21 cellular contexts compared by ENCODE assay signal in the genomic region with DNA sequence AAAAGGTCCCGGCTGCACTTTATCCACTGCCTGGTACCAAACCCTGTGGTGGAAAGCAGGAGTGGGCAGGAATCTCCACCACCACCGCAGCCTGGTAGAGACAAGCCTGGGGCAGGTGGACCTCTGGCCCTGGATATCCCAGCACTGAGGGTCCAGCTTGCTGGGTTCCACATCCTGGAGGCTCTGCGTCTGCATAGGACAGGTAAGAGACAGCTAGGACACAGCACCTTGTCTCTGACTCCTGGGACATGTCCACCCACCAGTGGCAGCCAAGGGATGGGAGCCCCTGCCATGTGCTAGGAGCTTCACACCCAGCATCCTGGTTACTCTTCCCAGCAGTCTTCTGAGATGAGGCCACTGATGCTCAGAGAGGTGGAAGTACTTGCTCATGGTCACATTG.
DNase-seq lines count a peak whose midpoint lies in the region; FAIRE-seq and TF ChIP-seq lines count a peak whose summit lies in the region.
"Had no signal": no experiment of that assay in that cellular context is flagged by ENCODE, and none has a peak within 500 bp of the region (broad histone marks: within the 10 kb centered on the region; RNA-seq: fewer than 3 reads in every experiment).

No MANE protein-coding gene starts in this region.

- CTCF ChIA-PET in SK-N-SH (lab: Yijun Ruan, JAX): interaction anchor here (1.6 kb wide), 1 partner anchor 38 kb away, joined by 3 read pairs; no protein-coding TSS in a partner anchor

- no peak for TF ChIP-seq RAD21 in SK-N-SH (IDR thresholded peaks at IDR 0.05; ENCODE audit: low read length)

- DNase-seq in AG20443 (ENCODE audit: low spot score): peak; percentile 5
- peak; percentile 22 for DNase-seq in ecto neural progenitor cell (ENCODE audit: low spot score)
- peak; percentile 87 for DNase-seq in mesenteric fat pad (ENCODE audit: low spot score)
- DNase-seq in urothelium cell line (ENCODE audit: low spot score): no peak
- DNase-seq in SK-N-SH: no peak
- DNase-seq in midbrain (lab: John Stamatoyannopoulos, UW): no peak
- no peak for DNase-seq in erythroblast (lab: John Stamatoyannopoulos, UW)
- DNase-seq: 8988T; ACHN; C1 segment of cervical spinal cord; Calu3; CD4-positive, alpha-beta memory T cell; COR-L47; DMS53; DMS79 treated with DMSO at 0.1 percent for 48 hours; GF-D8; H9 had no signal

- no peaks in the 10 kb centered on the region for H3K27me3 ChIP-seq in SK-N-SH (ENCODE audit: insufficient read depth)

- no peaks in the 10 kb centered on the region for H3K9me2 ChIP-seq in SK-N-SH

- no peaks in the 10 kb centered on the region for H3F3A ChIP-seq in SK-N-SH (replicated peaks; ENCODE audit: insufficient read depth)

- WGBS in SK-N-SH (ENCODE audit: low lambda C conversion rate): 83% methylated on average over 1 of the region's 3 CpGs

- no peak overlapping the region for H2AFZ ChIP-seq in SK-N-SH (ENCODE audit: low read depth)
- H2AFZ ChIP-seq: GM23338 had no signal

- no peak for TF ChIP-seq CTCF in SK-N-SH (IDR thresholded peaks at IDR 0.05)

- POLR2A ChIA-PET in SK-N-SH (lab: Yijun Ruan, JAX): no interaction called here

- no peak overlapping the region for H3K4me3 ChIP-seq in SK-N-SH (ENCODE audit: low read depth in 2 of 2, low read length in 1 of 2)
- H3K4me3 ChIP-seq: A549, GM23338 had no signal

- TF ChIP-seq POLR2A in erythroblast (IDR thresholded peaks at IDR 0.05; ENCODE audit: low read length): no peak

- no peak for TF ChIP-seq EP300 in SK-N-SH (IDR thresholded peaks at IDR 0.05; ENCODE audit: borderline replicate concordance in 1 of 2, low read depth in 1 of 2, low read length in 1 of 2)

- no peaks in the 10 kb centered on the region for H3K4me1 ChIP-seq in SK-N-SH (ENCODE audit: control insufficient read depth in 1 of 2, insufficient read depth in 2 of 2, low read depth in 1 of 2, low read length in 1 of 2)
- H3K4me1 ChIP-seq: A549 had no signal

- H3K79me2 ChIP-seq in SK-N-SH (ENCODE audit: insufficient read depth): no peaks in the 10 kb centered on the region

- no peaks in the 10 kb centered on the region for H4K20me1 ChIP-seq in SK-N-SH (ENCODE audit: insufficient read depth)

- no peak overlapping the region for H3K4me2 ChIP-seq in SK-N-SH
- H3K4me2 ChIP-seq: A549, GM23338 had no signal

- peak; percentile 88 for FAIRE-seq in urothelium cell line (lab: Jason Lieb, UNC)
- FAIRE-seq: A549, GM12891, GM18507 had no signal

- H3K9ac ChIP-seq in SK-N-SH: no peak overlapping the region

- no peak overlapping the region for H3K27ac ChIP-seq in SK-N-SH (ENCODE audit: low read depth in 2 of 2, low read length in 1 of 2)
- H3K27ac ChIP-seq: A549 had no signal

- H3K36me3 ChIP-seq in SK-N-SH (replicated peaks in 1 of 2; ENCODE audit: control insufficient read depth in 1 of 2, insufficient read depth in 2 of 2, low read length in 1 of 2): no peaks in the 10 kb centered on the region

- no peaks in the 10 kb centered on the region for H3K9me3 ChIP-seq in SK-N-SH
- H3K9me3 ChIP-seq: A549 had no signal

TF ChIP-seq in SK-N-SH, 30 proteins besides CTCF, POLR2A, EP300 and RAD21:
- TF ChIP-seq SMC3 (IDR thresholded peaks at IDR 0.05; ENCODE audit: low read depth, low read length) (no peak), MXI1 (IDR thresholded peaks at IDR 0.05; ENCODE audit: low read depth, low read length) (no peak), EZH2phosphoT487 (IDR thresholded peaks at IDR 0.05; ENCODE audit: borderline replicate concordance, low read depth) (no peak), RCOR1 (IDR thresholded peaks at IDR 0.05; ENCODE audit: low read length) (no peak)

Comparison
In these comparisons a context has a peak if more than half of its experiments do, and no peak if none do; other contexts are left out.
1. DNase-seq: peak in AG20443 (single experiment), ecto neural progenitor cell (single experiment) and mesenteric fat pad (single experiment); none in urothelium cell line (single experiment), SK-N-SH (single experiment), midbrain (single experiment) and erythroblast (0 of 2).